Comparison of ENCODE assay signal across 8 cellular contexts in genomic region chr17:47099451-47099986, GRCh38.
DNase-seq lines count a peak whose midpoint lies in the region; ATAC-seq and TF ChIP-seq lines count a peak whose summit lies in the region.

No MANE protein-coding gene starts in this region.

- H3K27ac ChIP-seq in tibial artery = peak overlapping the region; percentile 84

- H3K4me1 ChIP-seq in tibial artery = peaks cover 0 to 32% (median 13%) of the 10 kb centered on the region in 4 donors

- TF ChIP-seq CTCF in tibial artery (IDR thresholded peaks at IDR 0.05) = no peak

- no peaks in the 10 kb centered on the region for H3K27me3 Mint-ChIP-seq in activated naive CD8-positive, alpha-beta T cell treated with anti-CD3 and anti-CD28 coated beads for 36 hours

- H3K36me3 Mint-ChIP-seq in activated naive CD8-positive, alpha-beta T cell treated with anti-CD3 and anti-CD28 coated beads for 36 hours = peaks cover 9% of the 10 kb centered on the region

- peaks cover 22% of the 10 kb centered on the region for H3K4me1 Mint-ChIP-seq in activated naive CD8-positive, alpha-beta T cell treated with anti-CD3 and anti-CD28 coated beads for 36 hours

- DNase-seq in NCI-H82 (lab: John Stamatoyannopoulos, UW) = peak; percentile 39
- no peak for DNase-seq in NCI-H82 treated with DMSO at 0.1 percent for 48 hours (lab: John Stamatoyannopoulos, UW; ENCODE audit: unreplicated experiment)
- no peak for DNase-seq in activated naive CD8-positive, alpha-beta T cell treated with anti-CD3 and anti-CD28 coated beads for 36 hours
- no peak for DNase-seq in left lobe of liver (ENCODE audit: low spot score)
- no peak for DNase-seq in tibial artery
- DNase-seq in NCI-H446 (lab: John Stamatoyannopoulos, UW) = no peak

- no peaks in the 10 kb centered on the region for H3K27me3 ChIP-seq in tibial artery

- H3K36me3 ChIP-seq in tibial artery = peaks cover 0 to 3% (median 0%) of the 10 kb centered on the region in 3 donors

- intact Hi-C loops in tibial artery (cut with DNase I; ENCODE audit: low total_unique reads) = no loop called here

- ATAC-seq in HG03354 (IDR thresholded peaks at IDR 0.05; ENCODE audit: poor library complexity, severe bottlenecking, unreplicated experiment) (peak; percentile 31), left lobe of liver (peak; percentile 29), HG03342 (IDR thresholded peaks at IDR 0.05; ENCODE audit: unreplicated experiment) (no peak)

- H3K27ac Mint-ChIP-seq in activated naive CD8-positive, alpha-beta T cell treated with anti-CD3 and anti-CD28 coated beads for 36 hours = peak overlapping the region; percentile 49

- H3K9me3 Mint-ChIP-seq in activated naive CD8-positive, alpha-beta T cell treated with anti-CD3 and anti-CD28 coated beads for 36 hours = no peaks in the 10 kb centered on the region

- peak overlapping the region; percentile 80 to 91 for H3K4me3 ChIP-seq in tibial artery

- peak overlapping the region; percentile 87 for H3K4me3 Mint-ChIP-seq in activated naive CD8-positive, alpha-beta T cell treated with anti-CD3 and anti-CD28 coated beads for 36 hours

- H3K9me3 ChIP-seq in tibial artery = no peaks in the 10 kb centered on the region
